Comparison of ENCODE assay signal across 9 cellular contexts in the genomic region with DNA sequence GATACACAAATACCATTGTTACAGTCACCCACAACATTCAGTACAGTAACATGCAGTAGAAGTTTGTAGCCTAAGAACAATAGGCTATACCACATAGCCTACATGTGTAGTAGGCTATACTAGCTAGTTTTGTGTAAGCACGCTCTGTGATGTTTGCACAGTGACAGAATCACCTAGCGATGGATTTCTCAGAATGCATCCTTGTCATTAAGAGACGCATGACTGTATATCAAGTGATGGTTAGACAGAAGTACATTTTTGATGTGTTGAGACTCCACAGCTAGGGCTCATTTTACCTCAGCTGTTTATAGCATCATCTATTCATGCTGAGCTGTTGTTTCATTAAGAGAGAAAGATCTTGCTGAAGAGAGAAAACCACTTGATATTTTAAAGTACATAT.
"Had no signal": no experiment of that assay in that cellular context is flagged by ENCODE, and none has a peak within 500 bp of the region (broad histone marks: within the 10 kb centered on the region; RNA-seq: fewer than 3 reads in every experiment).

No MANE protein-coding gene starts in this region.

- H3K4me3 Mint-ChIP-seq: H9, IgD-negative memory B cell had no signal

- ATAC-seq: HepG2 had no signal

- H3K4me3 ChIP-seq: GM23248 had no signal

- H3K4me2 ChIP-seq: KMS-11 had no signal

- H3K27me3 Mint-ChIP-seq: IgD-negative memory B cell had no signal

- H3K27ac ChIP-seq: GM23248, HL-60, KMS-11 had no signal

- H3K27ac Mint-ChIP-seq: H9, IgD-negative memory B cell had no signal

- H3K9me3 Mint-ChIP-seq: H9, IgD-negative memory B cell had no signal

- H2AFZ ChIP-seq: GM23248 had no signal

- FAIRE-seq: HepG2 had no signal

- DNase-seq: GM23248, GOT3, H9, HCEC 1CT, KBM-7 had no signal

- H3K4me1 Mint-ChIP-seq: H9 had no signal

- H3K9ac ChIP-seq: GM23248, KMS-11 had no signal
